8 cellular contexts compared by ENCODE assay signal in the genomic region with DNA sequence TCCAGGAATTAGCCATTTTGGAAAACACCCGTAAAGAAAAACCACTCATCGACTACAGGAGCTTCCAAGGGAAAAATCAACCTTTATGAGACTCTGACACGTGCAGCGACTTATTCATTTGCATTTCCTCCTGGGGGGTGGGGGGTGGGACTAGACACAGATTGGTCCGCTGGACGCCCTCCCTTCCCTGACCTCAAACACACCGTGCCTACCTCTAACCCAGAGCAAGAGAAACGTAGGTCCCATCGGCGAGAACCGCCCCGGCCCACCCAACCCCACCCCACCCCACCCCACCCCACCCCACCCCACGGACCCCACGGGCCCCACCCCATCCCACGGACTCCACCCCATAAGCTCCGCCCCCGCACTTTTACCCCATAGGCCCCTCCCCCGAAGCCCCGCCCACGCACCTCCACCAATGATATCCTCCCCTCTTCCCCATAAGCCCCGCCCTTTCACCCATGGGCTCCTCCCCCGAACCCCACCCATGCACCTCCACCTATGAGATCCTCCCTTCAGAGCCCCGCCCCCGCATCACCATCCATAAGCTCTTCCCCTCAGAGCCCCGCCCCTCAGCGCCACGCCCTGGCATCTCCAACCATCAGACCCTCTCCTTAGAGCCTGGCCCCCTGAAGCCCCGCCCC. TPM values are rescaled to one million over a fixed set of nuclear protein-coding genes. Genes with fewer than 3 reads are reported as not detected.
A peak's percentile ranks its signal among the peaks of the same experiment; 100 is the strongest.
DNase-seq lines count a peak whose midpoint lies in the region; ATAC-seq and TF ChIP-seq lines count a peak whose summit lies in the region.

No MANE protein-coding gene starts in this region.

- ATAC-seq in GM18511 (IDR thresholded peaks at IDR 0.05; ENCODE audit: unreplicated experiment), result no peak
- no peak for ATAC-seq in GM19023 (IDR thresholded peaks at IDR 0.05; ENCODE audit: unreplicated experiment)

- H3K4me3 Mint-ChIP-seq in chondrocyte (ENCODE audit: unreplicated experiment), result peak overlapping the region; percentile 89
- peak overlapping the region; percentile 91 to 92 (median 91) for H3K4me3 Mint-ChIP-seq in nephron

- no peak overlapping the region for H3K27ac ChIP-seq in HL-60 (replicated peaks)

- H3K36me3 Mint-ChIP-seq in chondrocyte (ENCODE audit: low read depth) (peaks cover 5% of the 10 kb centered on the region), nephron (ENCODE audit: low read depth) (peaks cover 16% of the 10 kb centered on the region)

- H3K27ac Mint-ChIP-seq in chondrocyte (ENCODE audit: unreplicated experiment), result peak overlapping the region; percentile 96
- peak overlapping the region; percentile 91 to 99 (median 99) for H3K27ac Mint-ChIP-seq in nephron

- H3K9me3 Mint-ChIP-seq in chondrocyte (ENCODE audit: low read depth) (no peaks in the 10 kb centered on the region), nephron (no peaks in the 10 kb centered on the region)

- peak overlapping the region; percentile 56 for H3K4me3 ChIP-seq in HL-60 (replicated peaks; ENCODE audit: insufficient read depth, low read length)

- TF ChIP-seq CTCF in HL-60 (IDR thresholded peaks at IDR 0.05; ENCODE audit: insufficient read depth, low read length), result no peak
- no peak for TF ChIP-seq CTCF in chondrocyte (IDR thresholded peaks at IDR 0.05)
- no peak for TF ChIP-seq CTCF in nephron (IDR thresholded peaks at IDR 0.05; ENCODE audit: unreplicated experiment in 3 of 3)

- DNase-seq in AG08395 (ENCODE audit: low spot score), result peak; percentile 82
- no peak for DNase-seq in HL-60 (ENCODE audit: low read depth in 1 of 2, low spot score in 1 of 2)
- peak; percentile 97 for DNase-seq in chondrocyte (ENCODE audit: low spot score)
- DNase-seq in NCI-H446 treated with DMSO at 0.1 percent for 48 hours (lab: John Stamatoyannopoulos, UW), result no peak
- no peak for DNase-seq in DMS153 treated with DMSO at 0.1 percent for 48 hours (lab: John Stamatoyannopoulos, UW; ENCODE audit: unreplicated experiment)

- H3K4me1 Mint-ChIP-seq in chondrocyte (ENCODE audit: low read depth), result peaks cover 14% of the 10 kb centered on the region
- H3K4me1 Mint-ChIP-seq in nephron, result peaks cover 5% of the 10 kb centered on the region

- no peaks in the 10 kb centered on the region for H3K27me3 Mint-ChIP-seq in chondrocyte (ENCODE audit: low read depth)
- H3K27me3 Mint-ChIP-seq in nephron (ENCODE audit: low read depth), result no peaks in the 10 kb centered on the region

- H3K27me3 ChIP-seq in HL-60 (ENCODE audit: insufficient read depth, poor library complexity, severe bottlenecking), result no peaks in the 10 kb centered on the region

RNA-seq across cellular contexts. Expression of gene GTPBP6, which starts 1.1 kb away (rescaled TPM):
- total RNA-seq in chondrocyte, result 37.6 to 42.2 TPM (median 42.0 TPM) in 3 replicates

RNA-seq across cellular contexts. Expression of gene PLCXD1, which starts 36.4 kb away (rescaled TPM):
- 6.8 to 8.0 TPM (median 7.7 TPM) in 3 replicates for total RNA-seq in chondrocyte

Comparison
In these comparisons a context has a peak if more than half of its experiments do, and no peak if none do; other contexts are left out.
1. DNase-seq: peak in AG08395 (single experiment) and chondrocyte (single experiment); none in HL-60 (0 of 2), NCI-H446 treated with DMSO at 0.1 percent for 48 hours (single experiment) and DMS153 treated with DMSO at 0.1 percent for 48 hours (single experiment).